ENCODE assay signal across 33 cellular contexts in the genomic region with DNA sequence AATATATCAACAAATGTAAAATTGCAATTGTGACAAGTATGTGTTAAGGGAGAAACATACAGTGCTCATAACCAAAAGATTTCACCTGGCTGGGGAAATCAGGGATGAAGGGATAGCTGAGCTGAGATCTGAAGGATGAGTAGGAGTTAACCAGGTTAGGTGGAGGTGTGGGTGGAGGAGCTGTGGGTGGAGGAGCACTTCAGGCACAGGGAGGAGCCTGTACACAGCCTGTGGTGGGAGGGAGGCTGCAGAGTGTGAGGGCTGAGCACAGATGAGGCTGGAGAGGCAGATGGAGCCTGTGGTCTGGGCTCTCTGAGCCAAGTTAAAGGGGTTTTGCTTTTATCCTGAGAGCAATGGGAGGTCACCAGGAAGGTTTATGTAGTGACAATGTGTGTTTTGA.
"Had no signal": no experiment of that assay in that cellular context is flagged by ENCODE, and none has a peak within 500 bp of the region (broad histone marks: within the 10 kb centered on the region; RNA-seq: fewer than 3 reads in every experiment).

No MANE protein-coding gene starts in this region.

- ATAC-seq: activated CD8-positive, alpha-beta T cell treated with anti-CD3 and anti-CD28 coated beads, Interleukin-2, amount 10 ng/mL, durations not matched to agents 7 days and 5 days; body of pancreas; Panc1 had no signal

- H3K27me3 ChIP-seq: body of pancreas, breast epithelium, SJCRH30 had no signal

- H3K27ac ChIP-seq: body of pancreas, breast epithelium, SJCRH30, SK-N-MC, WERI-Rb-1 had no signal

- H3K36me3 ChIP-seq: breast epithelium, MG63, SJCRH30, WERI-Rb-1 had no signal

- H3K4me1 ChIP-seq: body of pancreas, breast epithelium, SJCRH30 had no signal

- H3K9me3 ChIP-seq: body of pancreas, breast epithelium, MG63, SJCRH30 had no signal

- DNase-seq: activated CD4-positive, alpha-beta T cell treated with anti-CD3 and anti-CD28 coated beads for 1 hour; activated CD4-positive, alpha-beta T cell treated with anti-CD3 and anti-CD28 coated beads, Interleukin-2, amount 10 ng/mL, durations not matched to agents 24 days and 14 days; activated CD4-positive, alpha-beta T cell treated with anti-CD3 and anti-CD28 coated beads, Interleukin-2, amount 50 U/mL, for 4 hours; activated CD4-positive, CD25-positive, alpha-beta regulatory T cell; activated CD8-positive, alpha-beta T cell treated with anti-CD3 and anti-CD28 coated beads, Interleukin-2, amount 10 ng/mL, durations not matched to agents 7 days and 5 days; activated gamma-delta T cell; activated naive CD4-positive, alpha-beta T cell treated with Interleukin-2 at 50 U/mL for 16 hours; activated naive CD8-positive, alpha-beta T cell treated with anti-CD3 and anti-CD28 coated beads, Interleukin-2, amount 10 ng/mL, durations not matched to agents 7 days and 5 days; activated T-cell treated with anti-CD3 and anti-CD28 coated beads, Interleukin-2, amount 50 U/mL, for 24 hours; amygdala; body of pancreas; Kasumi-1; KG1; MG63; NCI-H1048; NCI-H1105 treated with DMSO at 0.1 percent for 48 hours; NCI-H1436; NCI-H1694; NCI-H1930; NCI-H2081 treated with DMSO at 0.1 percent for 48 hours; NCI-H2171; NCI-H446; NCI-H510A treated with DMSO at 0.1 percent for 48 hours; NCI-H526 treated with DMSO at 0.1 percent for 48 hours; NCI-H82; SHP77; SJCRH30; T1000; WERI-Rb-1 had no signal

- FAIRE-seq: astrocyte had no signal

- H3K4me3 ChIP-seq: body of pancreas, breast epithelium, MG63, SJCRH30, SK-N-MC had no signal
